Comparison of ENCODE assay signal across 1 cellular context in the genomic region with DNA sequence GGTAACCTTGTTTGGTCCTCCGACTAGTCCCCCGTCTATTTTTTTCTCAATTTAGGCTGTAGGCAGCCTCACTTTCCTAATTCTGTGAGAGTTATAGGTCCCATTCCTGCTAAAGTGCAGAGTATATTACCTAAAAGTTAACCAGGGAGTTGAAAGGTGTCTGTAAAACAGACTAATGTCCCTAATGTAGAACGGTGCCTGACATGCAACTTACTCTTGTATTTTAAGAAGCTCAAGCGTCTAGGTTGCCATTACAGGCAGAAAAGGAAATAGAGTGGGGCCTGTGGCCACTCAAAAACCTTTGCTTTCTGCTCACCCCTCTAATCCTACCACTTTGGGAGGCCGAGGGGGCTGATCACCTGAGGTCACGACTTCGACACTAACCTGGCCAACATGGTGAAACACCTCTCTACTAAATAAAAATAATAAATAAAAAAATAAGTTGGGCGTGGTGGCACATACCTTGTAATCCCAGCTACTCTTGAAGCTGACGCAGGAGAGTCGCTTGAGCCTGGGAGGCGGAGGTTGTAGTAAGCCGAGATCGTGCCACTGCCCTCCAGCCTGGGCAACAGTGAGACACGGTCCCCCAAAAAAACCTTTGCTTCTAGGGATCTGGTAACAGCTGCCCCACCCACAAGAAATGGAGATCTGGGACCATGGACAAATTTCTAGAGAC.
A peak's percentile ranks its signal among the peaks of the same experiment; 100 is the strongest.
TF ChIP-seq lines count a peak whose summit lies in the region.

No MANE protein-coding gene starts in this region.

TF ChIP-seq in K562, 482 proteins besides CTCF, POLR2A, EP300 and RAD21 (continued from another document and continues in another):
- TF ChIP-seq, protein P1, sequence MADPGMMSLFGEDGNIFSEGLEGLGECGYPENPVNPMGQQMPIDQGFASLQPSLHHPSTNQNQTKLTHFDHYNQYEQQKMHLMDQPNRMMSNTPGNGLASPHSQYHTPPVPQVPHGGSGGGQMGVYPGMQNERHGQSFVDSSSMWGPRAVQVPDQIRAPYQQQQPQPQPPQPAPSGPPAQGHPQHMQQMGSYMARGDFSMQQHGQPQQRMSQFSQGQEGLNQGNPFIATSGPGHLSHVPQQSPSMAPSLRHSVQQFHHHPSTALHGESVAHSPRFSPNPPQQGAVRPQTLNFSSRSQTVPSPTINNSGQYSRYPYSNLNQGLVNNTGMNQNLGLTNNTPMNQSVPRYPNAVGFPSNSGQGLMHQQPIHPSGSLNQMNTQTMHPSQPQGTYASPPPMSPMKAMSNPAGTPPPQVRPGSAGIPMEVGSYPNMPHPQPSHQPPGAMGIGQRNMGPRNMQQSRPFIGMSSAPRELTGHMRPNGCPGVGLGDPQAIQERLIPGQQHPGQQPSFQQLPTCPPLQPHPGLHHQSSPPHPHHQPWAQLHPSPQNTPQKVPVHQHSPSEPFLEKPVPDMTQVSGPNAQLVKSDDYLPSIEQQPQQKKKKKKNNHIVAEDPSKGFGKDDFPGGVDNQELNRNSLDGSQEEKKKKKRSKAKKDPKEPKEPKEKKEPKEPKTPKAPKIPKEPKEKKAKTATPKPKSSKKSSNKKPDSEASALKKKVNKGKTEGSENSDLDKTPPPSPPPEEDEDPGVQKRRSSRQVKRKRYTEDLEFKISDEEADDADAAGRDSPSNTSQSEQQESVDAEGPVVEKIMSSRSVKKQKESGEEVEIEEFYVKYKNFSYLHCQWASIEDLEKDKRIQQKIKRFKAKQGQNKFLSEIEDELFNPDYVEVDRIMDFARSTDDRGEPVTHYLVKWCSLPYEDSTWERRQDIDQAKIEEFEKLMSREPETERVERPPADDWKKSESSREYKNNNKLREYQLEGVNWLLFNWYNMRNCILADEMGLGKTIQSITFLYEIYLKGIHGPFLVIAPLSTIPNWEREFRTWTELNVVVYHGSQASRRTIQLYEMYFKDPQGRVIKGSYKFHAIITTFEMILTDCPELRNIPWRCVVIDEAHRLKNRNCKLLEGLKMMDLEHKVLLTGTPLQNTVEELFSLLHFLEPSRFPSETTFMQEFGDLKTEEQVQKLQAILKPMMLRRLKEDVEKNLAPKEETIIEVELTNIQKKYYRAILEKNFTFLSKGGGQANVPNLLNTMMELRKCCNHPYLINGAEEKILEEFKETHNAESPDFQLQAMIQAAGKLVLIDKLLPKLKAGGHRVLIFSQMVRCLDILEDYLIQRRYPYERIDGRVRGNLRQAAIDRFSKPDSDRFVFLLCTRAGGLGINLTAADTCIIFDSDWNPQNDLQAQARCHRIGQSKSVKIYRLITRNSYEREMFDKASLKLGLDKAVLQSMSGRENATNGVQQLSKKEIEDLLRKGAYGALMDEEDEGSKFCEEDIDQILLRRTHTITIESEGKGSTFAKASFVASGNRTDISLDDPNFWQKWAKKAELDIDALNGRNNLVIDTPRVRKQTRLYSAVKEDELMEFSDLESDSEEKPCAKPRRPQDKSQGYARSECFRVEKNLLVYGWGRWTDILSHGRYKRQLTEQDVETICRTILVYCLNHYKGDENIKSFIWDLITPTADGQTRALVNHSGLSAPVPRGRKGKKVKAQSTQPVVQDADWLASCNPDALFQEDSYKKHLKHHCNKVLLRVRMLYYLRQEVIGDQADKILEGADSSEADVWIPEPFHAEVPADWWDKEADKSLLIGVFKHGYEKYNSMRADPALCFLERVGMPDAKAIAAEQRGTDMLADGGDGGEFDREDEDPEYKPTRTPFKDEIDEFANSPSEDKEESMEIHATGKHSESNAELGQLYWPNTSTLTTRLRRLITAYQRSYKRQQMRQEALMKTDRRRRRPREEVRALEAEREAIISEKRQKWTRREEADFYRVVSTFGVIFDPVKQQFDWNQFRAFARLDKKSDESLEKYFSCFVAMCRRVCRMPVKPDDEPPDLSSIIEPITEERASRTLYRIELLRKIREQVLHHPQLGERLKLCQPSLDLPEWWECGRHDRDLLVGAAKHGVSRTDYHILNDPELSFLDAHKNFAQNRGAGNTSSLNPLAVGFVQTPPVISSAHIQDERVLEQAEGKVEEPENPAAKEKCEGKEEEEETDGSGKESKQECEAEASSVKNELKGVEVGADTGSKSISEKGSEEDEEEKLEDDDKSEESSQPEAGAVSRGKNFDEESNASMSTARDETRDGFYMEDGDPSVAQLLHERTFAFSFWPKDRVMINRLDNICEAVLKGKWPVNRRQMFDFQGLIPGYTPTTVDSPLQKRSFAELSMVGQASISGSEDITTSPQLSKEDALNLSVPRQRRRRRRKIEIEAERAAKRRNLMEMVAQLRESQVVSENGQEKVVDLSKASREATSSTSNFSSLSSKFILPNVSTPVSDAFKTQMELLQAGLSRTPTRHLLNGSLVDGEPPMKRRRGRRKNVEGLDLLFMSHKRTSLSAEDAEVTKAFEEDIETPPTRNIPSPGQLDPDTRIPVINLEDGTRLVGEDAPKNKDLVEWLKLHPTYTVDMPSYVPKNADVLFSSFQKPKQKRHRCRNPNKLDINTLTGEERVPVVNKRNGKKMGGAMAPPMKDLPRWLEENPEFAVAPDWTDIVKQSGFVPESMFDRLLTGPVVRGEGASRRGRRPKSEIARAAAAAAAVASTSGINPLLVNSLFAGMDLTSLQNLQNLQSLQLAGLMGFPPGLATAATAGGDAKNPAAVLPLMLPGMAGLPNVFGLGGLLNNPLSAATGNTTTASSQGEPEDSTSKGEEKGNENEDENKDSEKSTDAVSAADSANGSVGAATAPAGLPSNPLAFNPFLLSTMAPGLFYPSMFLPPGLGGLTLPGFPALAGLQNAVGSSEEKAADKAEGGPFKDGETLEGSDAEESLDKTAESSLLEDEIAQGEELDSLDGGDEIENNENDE (IDR thresholded peaks at IDR 0.05; ENCODE audit: low read depth, low read length) = no peak
- no peak for TF ChIP-seq ZNF584 (CRISPR knock-in tag; IDR thresholded peaks at IDR 0.05; ENCODE audit: low read depth)
- TF ChIP-seq SMARCE1 (IDR thresholded peaks at IDR 0.05) = no peak
- TF ChIP-seq ZNF140 (CRISPR knock-in tag; IDR thresholded peaks at IDR 0.05) = no peak
- TF ChIP-seq, protein P2, sequence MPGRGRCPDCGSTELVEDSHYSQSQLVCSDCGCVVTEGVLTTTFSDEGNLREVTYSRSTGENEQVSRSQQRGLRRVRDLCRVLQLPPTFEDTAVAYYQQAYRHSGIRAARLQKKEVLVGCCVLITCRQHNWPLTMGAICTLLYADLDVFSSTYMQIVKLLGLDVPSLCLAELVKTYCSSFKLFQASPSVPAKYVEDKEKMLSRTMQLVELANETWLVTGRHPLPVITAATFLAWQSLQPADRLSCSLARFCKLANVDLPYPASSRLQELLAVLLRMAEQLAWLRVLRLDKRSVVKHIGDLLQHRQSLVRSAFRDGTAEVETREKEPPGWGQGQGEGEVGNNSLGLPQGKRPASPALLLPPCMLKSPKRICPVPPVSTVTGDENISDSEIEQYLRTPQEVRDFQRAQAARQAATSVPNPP (IDR thresholded peaks at IDR 0.05; ENCODE audit: borderline replicate concordance, insufficient read depth, insufficient read length) = no peak
- peak; percentile 24 for TF ChIP-seq U2AF1 (optimal IDR thresholded peaks at IDR 0.05; ENCODE audit: low read depth, low read length)
- TF ChIP-seq HNRNPLL (IDR thresholded peaks at IDR 0.05; ENCODE audit: low read depth, low read length, poor library complexity, severe bottlenecking) = no peak
- no peak; the same call in 1 of the 2 replicates for TF ChIP-seq ELF4 (CRISPR knock-in tag; IDR thresholded peaks at IDR 0.05)
- no peak for TF ChIP-seq ZNF77 (CRISPR knock-in tag; IDR thresholded peaks at IDR 0.05)
- no peak for TF ChIP-seq CREB3 (tag; conservative IDR thresholded peaks at IDR 0.05; ENCODE audit: low read depth)
- TF ChIP-seq KLF6 (CRISPR knock-in tag; IDR thresholded peaks at IDR 0.05; ENCODE audit: borderline replicate concordance) = no peak
- TF ChIP-seq ID3 (CRISPR knock-in tag; IDR thresholded peaks at IDR 0.05) = no peak
- no peak for TF ChIP-seq ID3 (tag; IDR thresholded peaks at IDR 0.05)
- TF ChIP-seq TEAD4 (IDR thresholded peaks at IDR 0.05; ENCODE audit: low read length) = 0 out of 2 replicates have a peak, but pooled peaks have one; percentile 7
- no peak for TF ChIP-seq TEAD4 (CRISPR knock-in tag; IDR thresholded peaks at IDR 0.05; ENCODE audit: borderline replicate concordance)
- no peak for TF ChIP-seq ZBTB49 (CRISPR knock-in tag; IDR thresholded peaks at IDR 0.05; ENCODE audit: borderline replicate concordance)
- TF ChIP-seq, protein P3, sequence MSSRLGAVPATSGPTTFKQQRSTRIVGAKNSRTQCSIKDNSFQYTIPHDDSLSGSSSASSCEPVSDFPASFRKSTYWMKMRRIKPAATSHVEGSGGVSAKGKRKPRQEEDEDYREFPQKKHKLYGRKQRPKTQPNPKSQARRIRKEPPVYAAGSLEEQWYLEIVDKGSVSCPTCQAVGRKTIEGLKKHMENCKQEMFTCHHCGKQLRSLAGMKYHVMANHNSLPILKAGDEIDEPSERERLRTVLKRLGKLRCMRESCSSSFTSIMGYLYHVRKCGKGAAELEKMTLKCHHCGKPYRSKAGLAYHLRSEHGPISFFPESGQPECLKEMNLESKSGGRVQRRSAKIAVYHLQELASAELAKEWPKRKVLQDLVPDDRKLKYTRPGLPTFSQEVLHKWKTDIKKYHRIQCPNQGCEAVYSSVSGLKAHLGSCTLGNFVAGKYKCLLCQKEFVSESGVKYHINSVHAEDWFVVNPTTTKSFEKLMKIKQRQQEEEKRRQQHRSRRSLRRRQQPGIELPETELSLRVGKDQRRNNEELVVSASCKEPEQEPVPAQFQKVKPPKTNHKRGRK (tag; IDR thresholded peaks at IDR 0.05) = no peak
- no peak for TF ChIP-seq ZNF586 (CRISPR knock-in tag; conservative IDR thresholded peaks at IDR 0.05)
- no peak for TF ChIP-seq IRF1 (CRISPR knock-in tag; IDR thresholded peaks at IDR 0.05; ENCODE audit: borderline replicate concordance)
- no peak for TF ChIP-seq RBM14 (IDR thresholded peaks at IDR 0.05; ENCODE audit: borderline replicate concordance, insufficient read depth, low read depth, low read length)
- no peak for TF ChIP-seq ZNF785 (CRISPR knock-in tag; IDR thresholded peaks at IDR 0.05)
- TF ChIP-seq FOXK1 (CRISPR knock-in tag; IDR thresholded peaks at IDR 0.05; ENCODE audit: borderline replicate concordance) = no peak
- TF ChIP-seq KLF1 (tag; IDR thresholded peaks at IDR 0.05) = no peak
- TF ChIP-seq ZFP1 (CRISPR knock-in tag; IDR thresholded peaks at IDR 0.05) = no peak
- TF ChIP-seq ZKSCAN8 (CRISPR knock-in tag; IDR thresholded peaks at IDR 0.05) = no peak
- TF ChIP-seq PTRF (tag; IDR thresholded peaks at IDR 0.05) = no peak
- TF ChIP-seq SAFB2 (IDR thresholded peaks at IDR 0.05; ENCODE audit: borderline replicate concordance, low read depth, low read length, severe bottlenecking) = no peak
- no peak for TF ChIP-seq XRCC3 (IDR thresholded peaks at IDR 0.05)
- TF ChIP-seq ZNF347 (CRISPR knock-in tag; IDR thresholded peaks at IDR 0.05; ENCODE audit: low read depth) = no peak
- TF ChIP-seq PYGO2 (tag; IDR thresholded peaks at IDR 0.05) = no peak
- TF ChIP-seq PRMT5 (CRISPR knock-in tag; IDR thresholded peaks at IDR 0.05) = no peak
- no peak for TF ChIP-seq BMI1 (IDR thresholded peaks at IDR 0.05; ENCODE audit: low read length)
- TF ChIP-seq CREB5 (CRISPR knock-in tag; IDR thresholded peaks at IDR 0.05) = peak; percentile 18; the same call in 1 of the 2 replicates
- TF ChIP-seq SMARCB1 (IDR thresholded peaks at IDR 0.05; ENCODE audit: insufficient read length, low read depth) = no peak
- no peak for TF ChIP-seq HBP1 (CRISPR knock-in tag; IDR thresholded peaks at IDR 0.05)
- TF ChIP-seq TAF7 (tag; IDR thresholded peaks at IDR 0.05) = no peak
